Comparison of ENCODE assay signal across 1 cellular context in the genomic region with DNA sequence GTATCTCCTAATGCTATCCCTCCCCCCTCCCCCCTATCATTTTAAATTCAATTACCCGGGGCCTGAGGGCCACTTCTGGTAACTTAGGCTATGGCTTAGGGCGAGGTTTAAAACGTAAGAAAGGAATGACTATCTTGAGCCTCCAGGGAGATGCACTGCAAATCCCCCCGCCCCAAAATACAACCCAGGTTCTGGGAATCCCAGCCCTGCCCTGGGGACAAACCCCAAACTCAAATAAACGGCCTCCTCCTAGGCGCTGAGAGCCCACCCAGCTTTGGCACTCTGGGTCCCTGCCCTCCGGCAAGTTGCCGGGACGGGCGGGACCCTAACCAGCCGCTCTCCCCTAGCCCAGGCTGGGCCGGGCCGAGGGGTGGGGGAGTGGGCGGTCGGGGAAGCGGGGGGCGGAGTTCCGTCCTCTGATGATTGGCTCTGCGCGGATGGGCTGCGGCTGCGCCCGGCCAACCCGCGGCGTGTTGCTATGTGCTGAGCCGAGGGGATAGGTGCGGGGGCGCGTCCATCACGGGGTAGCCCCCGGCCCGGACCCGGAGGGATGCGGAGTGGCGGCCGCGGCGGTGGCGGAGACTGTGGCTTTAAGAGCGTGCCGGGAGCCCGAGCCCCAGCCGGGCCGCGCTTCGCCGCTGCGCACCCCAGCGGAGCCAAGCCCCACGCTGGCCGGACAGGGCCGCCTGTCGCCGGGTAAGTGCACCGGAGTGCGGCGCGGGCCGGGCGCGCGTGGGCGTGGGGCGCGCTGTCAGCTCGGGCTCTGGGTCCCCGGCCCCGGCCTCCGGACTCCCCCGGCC.
TF ChIP-seq lines count a peak whose summit lies in the region.

Gene YPEL2 (plus strand): TSS at position 527 of the 800 bp plus-strand sequence. CDS start 21,755 bp downstream, outside the sequence.

TF ChIP-seq in HepG2, 621 proteins besides CTCF, POLR2A, EP300 and RAD21 (continued from another document and continues in another):
- no peak for TF ChIP-seq USF2 (IDR thresholded peaks at IDR 0.05; ENCODE audit: low read depth, low read length)
- TF ChIP-seq USF2 (CRISPR knock-in tag; IDR thresholded peaks at IDR 0.05; ENCODE audit: borderline replicate concordance) = no peak
- no peak for TF ChIP-seq ZNF207 (IDR thresholded peaks at IDR 0.05; ENCODE audit: borderline replicate concordance)
- TF ChIP-seq ZNF318 (CRISPR knock-in tag; IDR thresholded peaks at IDR 0.05) = no peak
- no peak for TF ChIP-seq LRRFIP1 (CRISPR knock-in tag; conservative IDR thresholded peaks at IDR 0.05)
- TF ChIP-seq ZNF609 (CRISPR knock-in tag; IDR thresholded peaks at IDR 0.05; ENCODE audit: borderline replicate concordance) = peak; percentile 42; the same call in 1 of the 2 replicates
- TF ChIP-seq ZFP62 (CRISPR knock-in tag; IDR thresholded peaks at IDR 0.05) = no peak
- TF ChIP-seq ZNF343 (CRISPR knock-in tag; IDR thresholded peaks at IDR 0.05) = no peak
- TF ChIP-seq REL (CRISPR knock-in tag; conservative IDR thresholded peaks at IDR 0.05) = no peak
- TF ChIP-seq YEATS2 (CRISPR knock-in tag; IDR thresholded peaks at IDR 0.05; ENCODE audit: borderline replicate concordance) = no peak
- TF ChIP-seq ZFP36L2 (CRISPR knock-in tag; IDR thresholded peaks at IDR 0.05) = no peak
- no peak for TF ChIP-seq SMARCE1 (IDR thresholded peaks at IDR 0.05; ENCODE audit: borderline replicate concordance)
- no peak for TF ChIP-seq ZNF839 (CRISPR knock-in tag; IDR thresholded peaks at IDR 0.05; ENCODE audit: borderline replicate concordance)
- TF ChIP-seq SOX5 (CRISPR knock-in tag; IDR thresholded peaks at IDR 0.05; ENCODE audit: borderline replicate concordance) = no peak
- TF ChIP-seq MBNL3 (CRISPR knock-in tag; conservative IDR thresholded peaks at IDR 0.05) = no peak
- TF ChIP-seq GMEB2 (CRISPR knock-in tag; IDR thresholded peaks at IDR 0.05; ENCODE audit: low read depth) = no peak
- TF ChIP-seq ZNF101 (CRISPR knock-in tag; IDR thresholded peaks at IDR 0.05; ENCODE audit: borderline replicate concordance, low read depth) = no peak
- no peak for TF ChIP-seq ZSCAN9 (CRISPR knock-in tag; IDR thresholded peaks at IDR 0.05; ENCODE audit: borderline replicate concordance)
- no peak for TF ChIP-seq JDP2 (CRISPR knock-in tag; IDR thresholded peaks at IDR 0.05; ENCODE audit: borderline replicate concordance)
- no peak for TF ChIP-seq IRF1 (CRISPR knock-in tag; IDR thresholded peaks at IDR 0.05; ENCODE audit: low read depth)
- no peak for TF ChIP-seq NBN (conservative IDR thresholded peaks at IDR 0.05)
- no peak for TF ChIP-seq EHMT2 (IDR thresholded peaks at IDR 0.05; ENCODE audit: borderline replicate concordance, low read depth, low read length)
- no peak for TF ChIP-seq MED13 (CRISPR knock-in tag; IDR thresholded peaks at IDR 0.05)
- TF ChIP-seq PTBP1 (IDR thresholded peaks at IDR 0.05; ENCODE audit: low read depth, low read length, poor library complexity, severe bottlenecking) = no peak
- TF ChIP-seq ATF6 (CRISPR knock-in tag; conservative IDR thresholded peaks at IDR 0.05) = no peak
- no peak for TF ChIP-seq ZNF615 (CRISPR knock-in tag; IDR thresholded peaks at IDR 0.05; ENCODE audit: borderline replicate concordance)
- TF ChIP-seq PRMT3 (CRISPR knock-in tag; IDR thresholded peaks at IDR 0.05; ENCODE audit: borderline replicate concordance, low read depth) = no peak
- TF ChIP-seq RELA (CRISPR knock-in tag; IDR thresholded peaks at IDR 0.05) = no peak
